8 cellular contexts compared by ENCODE assay signal in the genomic region with DNA sequence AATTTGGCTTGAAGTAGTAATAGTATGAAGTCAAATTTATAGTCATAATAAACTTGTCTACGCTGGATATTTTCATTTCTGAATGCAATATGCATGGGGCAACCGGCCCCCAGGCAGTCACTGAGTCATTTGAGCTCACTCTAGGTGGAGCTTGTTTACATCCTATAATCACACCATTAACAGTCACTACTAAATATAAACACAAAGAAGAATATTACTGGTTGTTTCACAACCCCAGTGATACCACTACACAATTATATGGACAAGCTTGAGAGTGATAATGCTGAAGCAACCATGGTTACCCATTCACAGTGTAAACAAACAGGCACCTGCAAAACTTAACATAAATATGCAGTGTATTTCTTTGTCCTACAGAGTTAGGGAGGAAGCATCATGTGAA.
DNase-seq lines count a peak whose midpoint lies in the region; ATAC-seq and TF ChIP-seq lines count a peak whose summit lies in the region.

No MANE protein-coding gene starts in this region.

- peak; percentile 49 for ATAC-seq in GM21447 (IDR thresholded peaks at IDR 0.05; ENCODE audit: unreplicated experiment)
- ATAC-seq in HG03565 (IDR thresholded peaks at IDR 0.05; ENCODE audit: unreplicated experiment), result peak; percentile 80

- H4K20me1 ChIP-seq in DOHH2 (ENCODE audit: control insufficient read depth, insufficient read depth, low read depth, low read length), result no peaks in the 10 kb centered on the region

- no peaks in the 10 kb centered on the region for H3F3A ChIP-seq in DOHH2 (ENCODE audit: control insufficient read depth, insufficient read depth)

- peak overlapping the region; percentile 39 for H3K4me2 ChIP-seq in DOHH2 (ENCODE audit: low read length)

- no peaks in the 10 kb centered on the region for H3K36me3 ChIP-seq in DOHH2 (ENCODE audit: control insufficient read depth, low read length)
- no peaks in the 10 kb centered on the region for H3K36me3 ChIP-seq in adipocyte (ENCODE audit: control insufficient read depth, insufficient read depth, low read length, severe bottlenecking)

- H3K4me1 ChIP-seq in DOHH2 (ENCODE audit: control insufficient read depth, low read length) (peaks cover 54% of the 10 kb centered on the region), adipocyte (ENCODE audit: control insufficient read depth, insufficient read depth, low read length) (peaks cover 8% of the 10 kb centered on the region)

- peak overlapping the region; percentile 24 for H3K4me3 ChIP-seq in DOHH2 (ENCODE audit: low read length)
- no peak overlapping the region for H3K4me3 ChIP-seq in adipocyte (ENCODE audit: low read length)

- H3K79me2 ChIP-seq in DOHH2 (ENCODE audit: control insufficient read depth, low read length), result no peaks in the 10 kb centered on the region

- DNase-seq in adipocyte (ENCODE audit: low read depth) (peak; percentile 55), NCI-H82 treated with DMSO at 0.1 percent for 48 hours (lab: John Stamatoyannopoulos, UW; ENCODE audit: unreplicated experiment) (no peak), cerebellar nuclear complex (lab: John Stamatoyannopoulos, UW) (no peak), AML-193 (lab: John Stamatoyannopoulos, UW) (no peak), D341Med (ENCODE audit: low spot score) (no peak)

- H3K9me3 ChIP-seq in DOHH2 (ENCODE audit: control insufficient read depth, insufficient read depth, low read length) (no peaks in the 10 kb centered on the region), adipocyte (ENCODE audit: control insufficient read depth, low read length) (no peaks in the 10 kb centered on the region)

- H3K9me2 ChIP-seq in DOHH2 (replicated peaks; ENCODE audit: control insufficient read depth, low read length), result no peaks in the 10 kb centered on the region

- H3K27ac ChIP-seq in DOHH2 (ENCODE audit: low read depth, low read length), result no peak overlapping the region

- H3K27me3 ChIP-seq in DOHH2 (ENCODE audit: control insufficient read depth, low read length), result no peaks in the 10 kb centered on the region
- H3K27me3 ChIP-seq in adipocyte (replicated peaks; ENCODE audit: control insufficient read depth, insufficient read depth, low read length), result no peaks in the 10 kb centered on the region

- H3K9ac ChIP-seq in adipocyte (ENCODE audit: low read length), result no peak overlapping the region

- TF ChIP-seq CTCF in DOHH2 (IDR thresholded peaks at IDR 0.05; ENCODE audit: low read depth, low read length, poor library complexity, severe bottlenecking), result no peak
